ENCODE assay signal across 25 cellular contexts in genomic region chr11:65035579-65035978, GRCh38.
A peak's percentile ranks its signal among the peaks of the same experiment; 100 is the strongest.
DNase-seq lines count a peak whose midpoint lies in the region; FAIRE-seq and TF ChIP-seq lines count a peak whose summit lies in the region.
"Had no signal": no experiment of that assay in that cellular context is flagged by ENCODE, and none has a peak within 500 bp of the region (broad histone marks: within the 10 kb centered on the region; RNA-seq: fewer than 3 reads in every experiment).

No MANE protein-coding gene starts in this region.

- TF ChIP-seq CTCF in HEK293 (tag by site-specific recombination; IDR thresholded peaks at IDR 0.05) = no peak
- no peak for TF ChIP-seq CTCF in VCaP (conservative IDR thresholded peaks at IDR 0.05)

- CTCF ChIA-PET in HEK293 (lab: Yijun Ruan, JAX) = interaction anchor here (1.0 to 1.3 kb wide), 2 partner anchors 10 to 22 kb away, joined by 3 to 5 read pairs; partner anchors contain the start of gene ARL2

- H3K4me1 ChIP-seq in HEK293 (ENCODE audit: control insufficient read depth, insufficient read depth, low read length) = no peaks in the 10 kb centered on the region
- H3K4me1 ChIP-seq: BE2C had no signal

- POLR2A ChIA-PET in HEK293 (lab: Yijun Ruan, JAX) = interaction anchor here (1.0 kb wide), 1 partner anchor 38 kb away, joined by 3 read pairs; the partner anchor contains the start of gene BATF2

- DNase-seq in left kidney (ENCODE audit: low read depth, low spot score) (peak; percentile 53), NCI-H2227 (lab: John Stamatoyannopoulos, UW; ENCODE audit: unreplicated experiment) (no peak), urothelium cell line (ENCODE audit: low spot score) (no peak)
- DNase-seq in stimulated activated CD4-positive, alpha-beta T cell treated with anti-CD3 and anti-CD28 coated beads, Interleukin-2, amount 100 ng/mL, for 24 hours = no peak
- DNase-seq: 8988T; ACHN; AML-193; BE2C; CD4-positive, alpha-beta T cell; CD8-positive, alpha-beta memory T cell; DMS 273 treated with DMSO at 0.1 percent for 48 hours; DMS79; EL; GDM1; GM23248; H7; HCEC 1CT had no signal

- no peaks in the 10 kb centered on the region for H3K9me3 ChIP-seq in HEK293 (ENCODE audit: control insufficient read depth, insufficient read depth, low read depth, low read length)
- H3K9me3 ChIP-seq: A549; BE2C; BLaER1 treated with 17β-estradiol and CSF1 and Interleukin-3, amounts not matched to agents 10 nM and 100 nM had no signal

- peaks cover 0 to 55% of the 10 kb centered on the region in 2 experiments; a peak in 2 of 3 replicates for H3K36me3 ChIP-seq in HEK293 (ENCODE audit: control insufficient read depth in 2 of 2, insufficient read depth in 1 of 2, low read length in 2 of 2)
- H3K36me3 ChIP-seq: BE2C had no signal

- no peak overlapping the region for H3K4me3 ChIP-seq in HEK293 (ENCODE audit: low read depth, low read length)
- H3K4me3 ChIP-seq: A549; BLaER1 treated with 17β-estradiol and CSF1 and Interleukin-3, amounts not matched to agents 10 nM and 100 nM; GM12878; GM23248 had no signal

- no peak for FAIRE-seq in urothelium cell line (lab: Jason Lieb, UNC)
- FAIRE-seq: A549, D721Med, GM12878, GM19239, H1 had no signal

- no peak overlapping the region for H3K27ac ChIP-seq in HEK293 (ENCODE audit: extremely low read depth, low read depth, low read length)
- H3K27ac ChIP-seq in VCaP = peak overlapping the region; percentile 95
- H3K27ac ChIP-seq: A549; BLaER1 treated with 17β-estradiol and CSF1 and Interleukin-3, amounts not matched to agents 10 nM and 100 nM; GM23248 had no signal

TF ChIP-seq in HEK293, 187 proteins besides CTCF, POLR2A, EP300 and RAD21:
- no peak for TF ChIP-seq ZNF530 (tag by site-specific recombination; IDR thresholded peaks at IDR 0.05; ENCODE audit: low read depth)
- TF ChIP-seq SCRT2 (tag by site-specific recombination; IDR thresholded peaks at IDR 0.05) = peak; percentile 41; the same call in 1 of the 2 replicates
